In genomic region chr11:62399868-62400245, GRCh38 we compare ENCODE assay signal across 13 cellular contexts. TPM values are rescaled to one million over a fixed set of nuclear protein-coding genes. Genes with fewer than 3 reads are reported as not detected.
DNase-seq lines count a peak whose midpoint lies in the region; ATAC-seq and TF ChIP-seq lines count a peak whose summit lies in the region.
"Had no signal": no experiment of that assay in that cellular context is flagged by ENCODE, and none has a peak within 500 bp of the region (broad histone marks: within the 10 kb centered on the region; RNA-seq: fewer than 3 reads in every experiment).

No MANE protein-coding gene starts in this region.

- POLR2A ChIA-PET in CD8-positive, alpha-beta memory T cell (lab: Charles Lee): interaction anchor here (0.5 kb wide), 1 partner anchor 39 kb away, joined by 4 read pairs; no protein-coding TSS in a partner anchor

- H3K4me3 Mint-ChIP-seq in CD8-positive, alpha-beta memory T cell: no peak overlapping the region

- DNase-seq in CD8-positive, alpha-beta memory T cell: no peak
- DNase-seq in ascending aorta (ENCODE audit: low spot score in 2 of 2) (no peak), left kidney (ENCODE audit: low read depth, low spot score) (peak; percentile 44), GM03348 (ENCODE audit: low spot score) (no peak), GDM1 (lab: John Stamatoyannopoulos, UW) (no peak)
- DNase-seq: NCI-H524 treated with DMSO at 0.1 percent for 48 hours, right lobe of liver had no signal

- CTCF ChIA-PET in CD8-positive, alpha-beta memory T cell (lab: Charles Lee): interaction anchor here (1.0 to 4.5 kb wide), 2 partner anchors 25 to 161 kb away, joined by 3 to 26 read pairs; no protein-coding TSS in a partner anchor

- H3K9me3 Mint-ChIP-seq in CD8-positive, alpha-beta memory T cell: no peaks in the 10 kb centered on the region

- H3K9me3 ChIP-seq in CD8-positive, alpha-beta memory T cell (ENCODE audit: low read length): no peaks in the 10 kb centered on the region
- H3K9me3 ChIP-seq in ascending aorta (no peaks in the 10 kb centered on the region), skeletal muscle tissue (ENCODE audit: control insufficient read depth in 3 of 3, low read length in 3 of 3) (no peaks in the 10 kb centered on the region)
- H3K9me3 ChIP-seq: right lobe of liver had no signal

- H3K27me3 Mint-ChIP-seq in CD8-positive, alpha-beta memory T cell: peaks cover 0 to 2% of the 10 kb centered on the region in 2 donors

- ATAC-seq in GM18907 (IDR thresholded peaks at IDR 0.05; ENCODE audit: unreplicated experiment) (no peak), HG03442 (IDR thresholded peaks at IDR 0.05; ENCODE audit: unreplicated experiment) (no peak)

- peaks cover 48% of the 10 kb centered on the region for H3K4me1 ChIP-seq in CD8-positive, alpha-beta memory T cell (ENCODE audit: insufficient read depth, low read length)
- H3K4me1 ChIP-seq in ascending aorta: peaks cover 45 to 61% of the 10 kb centered on the region in 2 donors
- peaks cover 48 to 59% (median 50%) of the 10 kb centered on the region in 3 donors for H3K4me1 ChIP-seq in skeletal muscle tissue (ENCODE audit: control insufficient read depth in 3 of 3, insufficient read depth in 3 of 3, low read length in 3 of 3)

- H3K27ac ChIP-seq in CD8-positive, alpha-beta memory T cell (ENCODE audit: low read depth, low read length): peak overlapping the region; percentile 9
- H3K27ac ChIP-seq in ascending aorta (peak overlapping the region; percentile 87), skeletal muscle tissue (ENCODE audit: low read depth, low read length) (peak overlapping the region; percentile 74)
- H3K27ac ChIP-seq: right lobe of liver, VCaP had no signal

- H3K4me3 ChIP-seq in CD8-positive, alpha-beta memory T cell (ENCODE audit: low read length): no peak overlapping the region
- H3K4me3 ChIP-seq in ascending aorta: peak overlapping the region in 1 of 2 donors; percentile 31
- H3K4me3 ChIP-seq in skeletal muscle tissue (ENCODE audit: low read length in 3 of 3): no peak overlapping the region
- H3K4me3 ChIP-seq: right lobe of liver had no signal

- no peaks in the 10 kb centered on the region for H3K27me3 ChIP-seq in CD8-positive, alpha-beta memory T cell (ENCODE audit: insufficient read depth, low read length, poor library complexity, severe bottlenecking)
- H3K27me3 ChIP-seq in ascending aorta: no peaks in the 10 kb centered on the region
- H3K27me3 ChIP-seq in skeletal muscle tissue (ENCODE audit: control insufficient read depth in 3 of 3, insufficient read depth in 3 of 3, low read length in 3 of 3): no peaks in the 10 kb centered on the region
- H3K27me3 ChIP-seq: right lobe of liver had no signal

- H3K36me3 ChIP-seq in CD8-positive, alpha-beta memory T cell (ENCODE audit: insufficient read depth, low read length): no peaks in the 10 kb centered on the region
- H3K36me3 ChIP-seq in ascending aorta (no peaks in the 10 kb centered on the region), skeletal muscle tissue (ENCODE audit: control insufficient read depth in 3 of 3, insufficient read depth in 3 of 3, low read length in 3 of 3) (no peaks in the 10 kb centered on the region)
- H3K36me3 ChIP-seq: right lobe of liver had no signal

- peak overlapping the region in 4 of 8 donors; percentile 17 to 87 (median 36) for H3K27ac Mint-ChIP-seq in CD8-positive, alpha-beta memory T cell

- peaks cover 26 to 44% (median 27%) of the 10 kb centered on the region in 3 donors for H3K4me1 Mint-ChIP-seq in CD8-positive, alpha-beta memory T cell

- H3K9ac ChIP-seq in skeletal muscle tissue (ENCODE audit: low read depth in 1 of 3, low read length in 3 of 3): peak overlapping the region in 1 of 3 donors; percentile 33

- intact Hi-C loops in ascending aorta (cut with DNase I): loop anchor here (1.0 kb wide), 1 partner anchor 24 kb away; no protein-coding TSS in a partner anchor

- no peak for TF ChIP-seq CTCF in ascending aorta (IDR thresholded peaks at IDR 0.05)

- H3K36me3 Mint-ChIP-seq in CD8-positive, alpha-beta memory T cell: no peaks in the 10 kb centered on the region

RNA-seq across cellular contexts. Expression of gene SCGB1A1, which starts 19.0 kb away (rescaled TPM):
- not detected for total RNA-seq in CD8-positive, alpha-beta memory T cell
- not detected for polyA plus RNA-seq in CD8-positive, alpha-beta memory T cell
- total RNA-seq in ascending aorta: not detected
- not detected for total RNA-seq in skeletal muscle tissue
- total RNA-seq: Daoy, mononuclear cell, right lobe of liver had no signal

Comparison
In these comparisons a context has a peak if more than half of its experiments do, and no peak if none do; other contexts are left out.
1. H3K27ac ChIP-seq: peak in every context shown above with its lines; median percentile 87 in ascending aorta; 74 in skeletal muscle tissue; 9 in CD8-positive, alpha-beta memory T cell.